Comparison of ENCODE assay signal across 25 cellular contexts in the genomic region with DNA sequence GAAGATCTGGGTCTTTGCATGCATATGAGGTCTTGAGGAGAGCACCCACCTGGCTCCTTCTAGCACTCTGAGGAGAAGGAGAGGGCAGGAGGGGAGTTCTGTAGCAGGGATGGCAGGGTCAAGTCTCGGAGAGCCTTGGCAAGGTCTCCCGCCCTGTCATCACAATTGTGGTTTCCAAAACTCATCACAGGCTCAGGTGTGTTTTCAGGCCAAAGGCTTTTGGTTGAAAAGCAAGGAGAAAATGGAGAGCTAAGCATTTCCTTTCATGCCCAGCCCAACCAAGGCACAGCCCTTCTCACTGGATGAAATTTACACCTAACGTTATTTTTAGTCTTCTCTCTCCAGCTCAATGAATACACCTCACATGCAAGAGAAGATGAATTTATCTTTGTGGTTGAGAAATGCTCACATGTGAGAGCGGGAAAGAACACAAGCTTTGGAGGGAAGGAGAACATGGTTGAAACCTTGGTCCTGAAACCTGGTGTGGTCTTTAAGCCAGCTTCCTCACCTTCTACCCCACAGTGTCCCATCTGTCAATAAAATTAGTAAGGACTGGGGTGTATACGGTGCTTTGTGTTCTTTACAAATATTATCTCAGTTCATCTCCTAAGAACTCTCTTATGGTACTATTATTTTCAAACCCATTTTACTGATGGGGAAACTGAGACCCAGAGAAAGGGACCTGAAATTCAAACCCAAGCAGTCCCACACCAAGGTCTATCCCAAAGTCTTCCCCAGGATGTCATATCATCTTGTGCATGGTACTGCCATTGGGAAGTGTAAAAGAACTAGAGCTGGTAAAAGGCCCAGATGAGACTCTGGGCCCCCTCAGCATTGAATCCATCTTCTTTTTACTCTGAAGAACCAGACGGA. TPM values are rescaled to one million over a fixed set of nuclear protein-coding genes. Genes with fewer than 3 reads are reported as not detected.
DNase-seq lines count a peak whose midpoint lies in the region; ATAC-seq, FAIRE-seq and TF ChIP-seq lines count a peak whose summit lies in the region.
"Had no signal": no experiment of that assay in that cellular context is flagged by ENCODE, and none has a peak within 500 bp of the region (broad histone marks: within the 10 kb centered on the region; RNA-seq: fewer than 3 reads in every experiment).

No MANE protein-coding gene starts in this region.

- H3K27me3 ChIP-seq in Caco-2 (replicated peaks; ENCODE audit: control insufficient read depth, insufficient read depth, low read length) (no peaks in the 10 kb centered on the region), MM.1S (replicated peaks; ENCODE audit: insufficient read depth, low read length) (no peaks in the 10 kb centered on the region), K562 (ENCODE audit: control insufficient read depth in 2 of 2, insufficient read depth in 2 of 2, low read length in 2 of 2) (no peaks in the 10 kb centered on the region), parathyroid adenoma (ENCODE audit: control insufficient read depth, insufficient read depth, low read length) (no peaks in the 10 kb centered on the region)
- H3K27me3 ChIP-seq: BE2C; BLaER1 treated with 17β-estradiol and CSF1 and Interleukin-3, amounts not matched to agents 10 nM and 100 nM had no signal

- POLR2A ChIA-PET in Caco-2 (lab: Charles Lee): no interaction called here
- POLR2A ChIA-PET in K562 (lab: Yijun Ruan, JAX): interaction anchor here (1.3 to 2.3 kb wide), 4 partner anchors 9 to 20 kb away, joined by 4 to 20 read pairs (median 8); no protein-coding TSS in a partner anchor

- H3K4me2 ChIP-seq in MM.1S (ENCODE audit: low read depth, low read length) (no peak overlapping the region), K562 (ENCODE audit: insufficient read depth, low read length) (peak overlapping the region; percentile 37; the same call in 1 of the 2 replicates), parathyroid adenoma (ENCODE audit: low read length) (no peak overlapping the region)
- H3K4me2 ChIP-seq: A549; BLaER1 treated with 17β-estradiol and CSF1 and Interleukin-3, amounts not matched to agents 10 nM and 100 nM had no signal

- peak overlapping the region; percentile 71 for H3K27ac Mint-ChIP-seq in Caco-2 (ENCODE audit: unreplicated experiment)
- H3K27ac Mint-ChIP-seq: CD4-positive, alpha-beta T cell had no signal

- no peak overlapping the region for H3K4me3 Mint-ChIP-seq in Caco-2 (ENCODE audit: unreplicated experiment)
- H3K4me3 Mint-ChIP-seq: CD14-positive monocyte; CD4-positive, alpha-beta T cell; CD8-positive, alpha-beta memory T cell had no signal

- intact Hi-C loops in Caco-2 (cut with micrococcal nuclease; ENCODE audit: unreplicated experiment): no loop called here
- intact Hi-C loops in K562 (cut with micrococcal nuclease): no loop called here

- CTCF ChIA-PET in Caco-2 (lab: Charles Lee) (no interaction called here), K562 (lab: Yijun Ruan, JAX; ENCODE audit: low intra/inter-chr PET ratio) (no interaction called here)

- DNase-seq in Caco-2: no peak
- DNase-seq in MM.1S: peak; percentile 49
- no peak for DNase-seq in K562 (ENCODE audit: extremely low read depth in 1 of 4, low spot score in 3 of 4)
- no peak for DNase-seq in left lobe of liver (ENCODE audit: low spot score)
- no peak for DNase-seq in activated effector memory CD4-positive, alpha-beta T cell treated with Interleukin-2 at 50 U/mL for 16 hours
- DNase-seq: 8988T; ACHN; AML-193; BE2C; Calu3; CD4-positive, alpha-beta T cell; CD8-positive, alpha-beta memory T cell; DMS53; DMS79 treated with DMSO at 0.1 percent for 48 hours; GF-D8; GM23248; H7; HCEC 1CT had no signal

- BruUV-seq in Caco-2 (replicated peaks; lab: Mats Ljungman, UMichigan) (no TSS peak), K562 (replicated peaks; lab: Mats Ljungman, UMichigan) (no TSS peak)

- H3K4me1 Mint-ChIP-seq in Caco-2 (ENCODE audit: low read depth, unreplicated experiment): peaks cover 15% of the 10 kb centered on the region
- H3K4me1 Mint-ChIP-seq: CD8-positive, alpha-beta memory T cell had no signal

- no peak for TF ChIP-seq CTCF in Caco-2 (IDR thresholded peaks at IDR 0.05; ENCODE audit: insufficient read depth in 1 of 2, low read depth in 1 of 2, low read length in 1 of 2, severe bottlenecking in 1 of 2, unreplicated experiment in 1 of 2)
- no peak for TF ChIP-seq CTCF in MM.1S (IDR thresholded peaks at IDR 0.05; ENCODE audit: low read length)
- TF ChIP-seq CTCF in K562 (IDR thresholded peaks at IDR 0.05 in 2 of 3, conservative IDR thresholded peaks at IDR 0.05 in 1 of 3; ENCODE audit: insufficient read depth in 2 of 3, low read depth in 1 of 3, low read length in 3 of 3): no peak
- no peak for TF ChIP-seq CTCF in parathyroid adenoma (IDR thresholded peaks at IDR 0.05)

- H3K4me3 ChIP-seq in Caco-2 (ENCODE audit: low read depth, low read length): no peak overlapping the region
- H3K4me3 ChIP-seq in MM.1S (ENCODE audit: low read length): no peak overlapping the region
- H3K4me3 ChIP-seq in K562: no peak overlapping the region
- H3K4me3 ChIP-seq in parathyroid adenoma (ENCODE audit: low read depth, low read length): no peak overlapping the region
- H3K4me3 ChIP-seq: A549; BLaER1 treated with 17β-estradiol and CSF1 and Interleukin-3, amounts not matched to agents 10 nM and 100 nM; GM23248 had no signal

- no peaks in the 10 kb centered on the region for H3K36me3 Mint-ChIP-seq in Caco-2 (ENCODE audit: insufficient read depth, unreplicated experiment)
- H3K36me3 Mint-ChIP-seq: CD14-positive monocyte had no signal

- H3K9me3 ChIP-seq in Caco-2 (no peaks in the 10 kb centered on the region), MM.1S (replicated peaks; ENCODE audit: insufficient read depth, low read length) (no peaks in the 10 kb centered on the region), K562 (replicated peaks; ENCODE audit: control insufficient read depth, insufficient read depth, low read depth, low read length) (no peaks in the 10 kb centered on the region; the same call in 1 of the 2 replicates), parathyroid adenoma (ENCODE audit: control insufficient read depth, low read length) (no peaks in the 10 kb centered on the region)
- H3K9me3 ChIP-seq: A549, BE2C had no signal

- no peaks in the 10 kb centered on the region for H3K36me3 ChIP-seq in Caco-2 (ENCODE audit: control insufficient read depth, insufficient read depth, low read length)
- H3K36me3 ChIP-seq in MM.1S (replicated peaks; ENCODE audit: insufficient read depth, low read length): no peaks in the 10 kb centered on the region
- H3K36me3 ChIP-seq in K562 (ENCODE audit: control insufficient read depth, insufficient read depth, low read length): no peaks in the 10 kb centered on the region
- H3K36me3 ChIP-seq in parathyroid adenoma (ENCODE audit: control insufficient read depth, insufficient read depth, low read length): no peaks in the 10 kb centered on the region
- H3K36me3 ChIP-seq: BE2C; BLaER1 treated with 17β-estradiol and CSF1 and Interleukin-3, amounts not matched to agents 10 nM and 100 nM had no signal

- H3K9me2 ChIP-seq in MM.1S (replicated peaks; ENCODE audit: insufficient read depth, low read length): no peaks in the 10 kb centered on the region

- H3K9ac ChIP-seq in MM.1S (ENCODE audit: low read length) (no peak overlapping the region), K562 (ENCODE audit: insufficient read depth in 1 of 2, low read depth in 2 of 2, low read length in 2 of 2) (no peak overlapping the region), parathyroid adenoma (no peak overlapping the region)
- H3K9ac ChIP-seq: BLaER1 treated with 17β-estradiol and CSF1 and Interleukin-3, amounts not matched to agents 10 nM and 100 nM; GM23248 had no signal

- 49% methylated on average over 6 of the region's 6 CpGs for WGBS in K562 (ENCODE audit: insufficient coverage, low coverage, missing lambda C conversion rate)

- H4K20me1 ChIP-seq in MM.1S (ENCODE audit: insufficient read depth, low read length) (no peaks in the 10 kb centered on the region), K562 (replicated peaks; ENCODE audit: control insufficient read depth, insufficient read depth, low read length) (no peaks in the 10 kb centered on the region)
- H4K20me1 ChIP-seq: BLaER1 treated with 17β-estradiol and CSF1 and Interleukin-3, amounts not matched to agents 10 nM and 100 nM had no signal

- no peak overlapping the region for H2AFZ ChIP-seq in MM.1S (ENCODE audit: low read length)
- peak overlapping the region; percentile 17 for H2AFZ ChIP-seq in K562 (ENCODE audit: low read depth, low read length)
- H2AFZ ChIP-seq in parathyroid adenoma: peak overlapping the region; percentile 58
- H2AFZ ChIP-seq: GM23248 had no signal

- TF ChIP-seq EP300 in K562 (IDR thresholded peaks at IDR 0.05; ENCODE audit: low read length): no peak

- no peak for TF ChIP-seq RAD21 in K562 (CRISPR knock-in tag; conservative IDR thresholded peaks at IDR 0.05 in 1 of 2, IDR thresholded peaks at IDR 0.05 in 1 of 2)

- H3K9me3 Mint-ChIP-seq in Caco-2 (ENCODE audit: unreplicated experiment): no peaks in the 10 kb centered on the region
- H3K9me3 Mint-ChIP-seq: CD14-positive monocyte; CD4-positive, alpha-beta T cell; CD8-positive, alpha-beta memory T cell had no signal

- in situ Hi-C loops in K562 (cut with MboI): no loop called here

- peaks cover 10% of the 10 kb centered on the region for H3F3A ChIP-seq in MM.1S (ENCODE audit: insufficient read depth, low read length)

- no peak; the same call in 2 of the 3 replicates for ATAC-seq in K562
- ATAC-seq in left lobe of liver: no peak
- ATAC-seq in HG02938 (IDR thresholded peaks at IDR 0.05; ENCODE audit: unreplicated experiment): no peak

- H3K27ac ChIP-seq in MM.1S (ENCODE audit: low read length) (peak overlapping the region; percentile 33; the same call in 1 of the 2 replicates), K562 (ENCODE audit: extremely low read depth, low read depth, low read length) (peak overlapping the region; percentile 26; the same call in 1 of the 3 replicates), parathyroid adenoma (peak overlapping the region; percentile 75)
- H3K27ac ChIP-seq: BLaER1 treated with 17β-estradiol and CSF1 and Interleukin-3, amounts not matched to agents 10 nM and 100 nM; GM23248 had no signal

- H3K4me1 ChIP-seq in Caco-2 (peaks cover 5% of the 10 kb centered on the region; the same call in 1 of the 2 replicates), MM.1S (ENCODE audit: low read length) (peaks cover 15% of the 10 kb centered on the region), K562 (replicated peaks in 1 of 2; ENCODE audit: control insufficient read depth in 2 of 2, insufficient read depth in 2 of 2, low read length in 2 of 2) (peaks cover 28 to 32% of the 10 kb centered on the region in 2 experiments), parathyroid adenoma (peaks cover 41% of the 10 kb centered on the region)

- no peak for FAIRE-seq in K562 (lab: Jason Lieb, UNC)
- FAIRE-seq: A549, GM12892, H1 had no signal

- H3K9me1 ChIP-seq in K562 (ENCODE audit: control insufficient read depth, insufficient read depth, low read length): no peaks in the 10 kb centered on the region

- TF ChIP-seq POLR2A in K562 (conservative IDR thresholded peaks at IDR 0.05): no peak

- no peaks in the 10 kb centered on the region for H3K27me3 Mint-ChIP-seq in Caco-2 (ENCODE audit: insufficient read depth, unreplicated experiment)
- H3K27me3 Mint-ChIP-seq: CD4-positive, alpha-beta T cell had no signal

- H3K79me2 ChIP-seq in MM.1S (ENCODE audit: low read length) (no peaks in the 10 kb centered on the region), K562 (ENCODE audit: control insufficient read depth, insufficient read depth, low read length) (no peaks in the 10 kb centered on the region), parathyroid adenoma (no peaks in the 10 kb centered on the region)

RNA-seq across cellular contexts. Expression of a gene that starts 47.8 kb away (rescaled TPM):
- total RNA-seq in Caco-2 (2022): 21.4 and 25.1 TPM in 2 replicates
- total RNA-seq in K562 (2011; cell fraction: chromatin; rRNA removed; ENCODE audit: low replicate concordance): 49.3 and 127 TPM in 2 replicates
- total RNA-seq in K562 (2011; cell fraction: nucleolus; rRNA removed): 32.2 and 37.4 TPM in 2 replicates
- 56.7 and 64.2 TPM in 2 replicates for total RNA-seq in K562 (2011; cell fraction: nucleoplasm; rRNA removed)
- total RNA-seq in K562 (2014; rRNA removed): 9.5 and 10.2 TPM in 2 replicates
- total RNA-seq in K562 (2014; rRNA removed; fragmentation: Illumina TruSeq; extraction: Trizol): 20.6 and 21.8 TPM in 2 replicates
- 12.0 and 12.4 TPM in 2 replicates for total RNA-seq in K562 (2015; rRNA removed; fragmentation: Illumina TruSeq; extraction: Trizol)
- total RNA-seq in K562 (2021): 17.7 and 19.7 TPM in 2 replicates
- 17.6 and 21.3 TPM in 2 replicates for polyA plus RNA-seq in K562 (2011; rRNA removed)
- 9.8 and 13.5 TPM in 2 replicates for polyA plus RNA-seq in K562 (2011; cell fraction: cytosol; rRNA removed)
- polyA plus RNA-seq in K562 (2011; cell fraction: nucleus; rRNA removed): 33.8 and 38.5 TPM in 2 replicates
- polyA plus RNA-seq in K562 (2012): 11.6 and 13.2 TPM in 2 replicates
- polyA plus RNA-seq in K562 (2014; fragmentation: Illumina TruSeq; extraction: Trizol): 9.3 and 13.2 TPM in 2 replicates
- 10 to 100 TPM in 1 of 2 experiments, 1 to 10 TPM in 1; 7.4 to 10.2 TPM for polyA plus RNA-seq in K562 (2014; fragmentation: Nextera tagmentation; extraction: Ambion mirVana)
- 11.0 and 12.2 TPM in 2 replicates for polyA plus RNA-seq in K562 (2014; rRNA removed)
- 49.0 and 67.5 TPM in 2 replicates for polyA minus RNA-seq in K562 (2011; rRNA and poly(A)+ RNA removed)
- polyA minus RNA-seq in K562 (2011; cell fraction: cytosol; rRNA and poly(A)+ RNA removed): 12.2 and 17.7 TPM in 2 replicates
- 45.2 and 47.7 TPM in 2 replicates for polyA minus RNA-seq in K562 (2011; cell fraction: nucleus; rRNA and poly(A)+ RNA removed)
- total RNA-seq in left lobe of liver: 28.2 TPM
